7 cellular contexts compared by ENCODE assay signal in the genomic region with DNA sequence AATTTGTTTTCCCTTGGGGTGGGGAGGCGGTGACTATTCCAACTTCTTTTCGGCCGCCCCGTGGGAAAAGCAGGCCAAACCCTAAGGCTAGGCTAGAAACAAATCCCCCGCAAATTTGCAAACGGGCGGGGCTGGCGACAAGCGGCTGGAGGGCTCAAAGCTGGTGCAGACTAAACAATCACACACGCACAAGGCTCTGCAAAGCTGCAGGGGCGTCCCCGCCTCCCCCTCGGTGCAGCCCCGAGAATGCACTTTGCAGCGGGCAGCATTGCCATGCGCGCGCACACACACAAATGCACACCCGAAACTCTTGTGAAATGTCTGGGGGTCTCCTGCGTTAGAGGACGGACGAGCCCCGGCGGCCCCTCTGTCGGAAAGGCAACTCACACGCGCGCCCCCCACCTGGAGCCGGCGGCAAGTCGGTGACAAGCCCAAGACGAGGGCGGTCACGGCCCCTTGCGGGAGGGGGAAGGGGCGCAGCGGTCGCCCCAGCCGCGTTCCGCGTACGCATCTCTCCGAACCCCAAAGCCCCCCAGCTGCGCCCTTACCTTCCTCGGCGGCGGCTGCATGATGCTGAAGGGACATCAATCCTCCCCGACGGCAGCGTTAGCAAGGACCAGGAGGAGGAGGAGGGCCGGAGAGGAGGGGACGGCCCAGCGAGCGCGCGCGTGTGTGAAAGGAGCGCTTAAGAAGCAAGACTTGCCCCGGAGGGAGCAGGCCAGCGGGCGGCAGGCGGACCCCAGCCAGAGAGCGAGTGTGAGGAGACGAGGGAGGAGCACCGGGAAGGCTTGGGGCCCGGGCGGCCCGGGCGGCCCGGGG. TPM values are rescaled to one million over a fixed set of nuclear protein-coding genes. Genes with fewer than 3 reads are reported as not detected.
DNase-seq lines count a peak whose midpoint lies in the region; TF ChIP-seq lines count a peak whose summit lies in the region.

No MANE protein-coding gene starts in this region.

- POLR2A ChIA-PET in HEK293 (lab: Yijun Ruan, JAX), result interaction anchor here (1.0 to 1.9 kb wide), 3 partner anchors 15 to 348 kb away, joined by 3 to 6 read pairs (median 4); a partner anchor contains a TSS

- peaks cover 0 to 5% of the 10 kb centered on the region in 2 experiments; a peak in 2 of 3 replicates for H3K36me3 ChIP-seq in HEK293 (ENCODE audit: control insufficient read depth in 2 of 2, insufficient read depth in 1 of 2, low read length in 2 of 2)

- peak overlapping the region; percentile 78 for H3K27ac ChIP-seq in HEK293 (ENCODE audit: extremely low read depth, low read depth, low read length)

- intact Hi-C loops in lower leg skin (cut with DNase I; ENCODE audit: low total_unique reads), result no loop called here

- H3K4me3 ChIP-seq in GM12875 (ENCODE audit: low read depth, low read length) (peak overlapping the region; percentile 98), HEK293 (ENCODE audit: low read depth, low read length) (peak overlapping the region; percentile 93), lower leg skin (ENCODE audit: low read depth, poor library complexity, severe bottlenecking) (peak overlapping the region; percentile 91)

- WGBS in lower leg skin, 2 donors, result 0% methylated on average over 52 to 55 of the region's 71 CpGs

- TF ChIP-seq CTCF in GM12875 (IDR thresholded peaks at IDR 0.05; ENCODE audit: borderline replicate concordance, insufficient read depth, low read depth, low read length) (no peak), HEK293 (tag by site-specific recombination; IDR thresholded peaks at IDR 0.05) (peak; percentile 50; the same call in 1 of the 2 replicates), lower leg skin (IDR thresholded peaks at IDR 0.05) (no peak)

- DNase-seq in NCI-H1417 treated with DMSO at 0.1 percent for 48 hours (lab: John Stamatoyannopoulos, UW) (peak; percentile 22), dermis blood vessel endothelial cell (peak; percentile 80), lower leg skin (ENCODE audit: low spot score in 2 of 2) (peak; percentile 53 to 93)
- peak; percentile 34 to 40 for DNase-seq in activated CD4-positive, alpha-beta T cell treated with anti-CD3 and anti-CD28 coated beads for 4 hours
- peak in 2 of 3 experiments; percentile 27 to 46 for DNase-seq in stimulated activated CD4-positive, alpha-beta T cell treated with anti-CD3 and anti-CD28 coated beads, TNF-alpha, amount 100 ng/mL, for 24 hours (ENCODE audit: low read depth in 3 of 3)

- peaks cover 3% of the 10 kb centered on the region; the same call in 1 of the 2 replicates for H3K4me1 ChIP-seq in HEK293 (ENCODE audit: control insufficient read depth, insufficient read depth, low read length)

- no peaks in the 10 kb centered on the region for H3K9me3 ChIP-seq in HEK293 (ENCODE audit: control insufficient read depth, insufficient read depth, low read depth, low read length)

- no peak for TF ChIP-seq POLR2A in lower leg skin (IDR thresholded peaks at IDR 0.05)

- CTCF ChIA-PET in HEK293 (lab: Yijun Ruan, JAX), result interaction anchor here (0.8 to 1.7 kb wide), 5 partner anchors 26 to 332 kb away, joined by 3 to 7 read pairs (median 3); no protein-coding TSS in a partner anchor

TF ChIP-seq in HEK293, 187 proteins besides CTCF, POLR2A, EP300 and RAD21 (continues in another document):
- TF ChIP-seq, protein P1, sequence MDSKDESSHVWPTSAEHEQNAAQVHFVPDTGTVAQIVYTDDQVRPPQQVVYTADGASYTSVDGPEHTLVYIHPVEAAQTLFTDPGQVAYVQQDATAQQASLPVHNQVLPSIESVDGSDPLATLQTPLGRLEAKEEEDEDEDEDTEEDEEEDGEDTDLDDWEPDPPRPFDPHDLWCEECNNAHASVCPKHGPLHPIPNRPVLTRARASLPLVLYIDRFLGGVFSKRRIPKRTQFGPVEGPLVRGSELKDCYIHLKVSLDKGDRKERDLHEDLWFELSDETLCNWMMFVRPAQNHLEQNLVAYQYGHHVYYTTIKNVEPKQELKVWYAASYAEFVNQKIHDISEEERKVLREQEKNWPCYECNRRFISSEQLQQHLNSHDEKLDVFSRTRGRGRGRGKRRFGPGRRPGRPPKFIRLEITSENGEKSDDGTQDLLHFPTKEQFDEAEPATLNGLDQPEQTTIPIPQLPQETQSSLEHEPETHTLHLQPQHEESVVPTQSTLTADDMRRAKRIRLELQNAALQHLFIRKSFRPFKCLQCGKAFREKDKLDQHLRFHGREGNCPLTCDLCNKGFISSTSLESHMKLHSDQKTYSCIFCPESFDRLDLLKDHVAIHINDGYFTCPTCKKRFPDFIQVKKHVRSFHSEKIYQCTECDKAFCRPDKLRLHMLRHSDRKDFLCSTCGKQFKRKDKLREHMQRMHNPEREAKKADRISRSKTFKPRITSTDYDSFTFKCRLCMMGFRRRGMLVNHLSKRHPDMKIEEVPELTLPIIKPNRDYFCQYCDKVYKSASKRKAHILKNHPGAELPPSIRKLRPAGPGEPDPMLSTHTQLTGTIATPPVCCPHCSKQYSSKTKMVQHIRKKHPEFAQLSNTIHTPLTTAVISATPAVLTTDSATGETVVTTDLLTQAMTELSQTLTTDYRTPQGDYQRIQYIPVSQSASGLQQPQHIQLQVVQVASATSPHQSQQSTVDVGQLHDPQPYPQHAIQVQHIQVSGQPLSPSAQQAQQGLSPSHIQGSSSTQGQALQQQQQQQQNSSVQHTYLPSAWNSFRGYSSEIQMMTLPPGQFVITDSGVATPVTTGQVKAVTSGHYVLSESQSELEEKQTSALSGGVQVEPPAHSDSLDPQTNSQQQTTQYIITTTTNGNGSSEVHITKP (tag by site-specific recombination; IDR thresholded peaks at IDR 0.05), result peak; percentile 52; the same call in 1 of the 2 replicates
- peak; percentile 96 for TF ChIP-seq ZNF777 (tag by site-specific recombination; IDR thresholded peaks at IDR 0.05; ENCODE audit: borderline replicate concordance)
- TF ChIP-seq, protein P2, sequence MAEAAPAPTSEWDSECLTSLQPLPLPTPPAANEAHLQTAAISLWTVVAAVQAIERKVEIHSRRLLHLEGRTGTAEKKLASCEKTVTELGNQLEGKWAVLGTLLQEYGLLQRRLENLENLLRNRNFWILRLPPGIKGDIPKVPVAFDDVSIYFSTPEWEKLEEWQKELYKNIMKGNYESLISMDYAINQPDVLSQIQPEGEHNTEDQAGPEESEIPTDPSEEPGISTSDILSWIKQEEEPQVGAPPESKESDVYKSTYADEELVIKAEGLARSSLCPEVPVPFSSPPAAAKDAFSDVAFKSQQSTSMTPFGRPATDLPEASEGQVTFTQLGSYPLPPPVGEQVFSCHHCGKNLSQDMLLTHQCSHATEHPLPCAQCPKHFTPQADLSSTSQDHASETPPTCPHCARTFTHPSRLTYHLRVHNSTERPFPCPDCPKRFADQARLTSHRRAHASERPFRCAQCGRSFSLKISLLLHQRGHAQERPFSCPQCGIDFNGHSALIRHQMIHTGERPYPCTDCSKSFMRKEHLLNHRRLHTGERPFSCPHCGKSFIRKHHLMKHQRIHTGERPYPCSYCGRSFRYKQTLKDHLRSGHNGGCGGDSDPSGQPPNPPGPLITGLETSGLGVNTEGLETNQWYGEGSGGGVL (tag by site-specific recombination; IDR thresholded peaks at IDR 0.05), result peak; percentile 80
- TF ChIP-seq, protein P3, sequence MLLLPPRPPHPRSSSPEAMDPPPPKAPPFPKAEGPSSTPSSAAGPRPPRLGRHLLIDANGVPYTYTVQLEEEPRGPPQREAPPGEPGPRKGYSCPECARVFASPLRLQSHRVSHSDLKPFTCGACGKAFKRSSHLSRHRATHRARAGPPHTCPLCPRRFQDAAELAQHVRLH (tag by site-specific recombination; IDR thresholded peaks at IDR 0.05), result no peak
- TF ChIP-seq, protein P4, sequence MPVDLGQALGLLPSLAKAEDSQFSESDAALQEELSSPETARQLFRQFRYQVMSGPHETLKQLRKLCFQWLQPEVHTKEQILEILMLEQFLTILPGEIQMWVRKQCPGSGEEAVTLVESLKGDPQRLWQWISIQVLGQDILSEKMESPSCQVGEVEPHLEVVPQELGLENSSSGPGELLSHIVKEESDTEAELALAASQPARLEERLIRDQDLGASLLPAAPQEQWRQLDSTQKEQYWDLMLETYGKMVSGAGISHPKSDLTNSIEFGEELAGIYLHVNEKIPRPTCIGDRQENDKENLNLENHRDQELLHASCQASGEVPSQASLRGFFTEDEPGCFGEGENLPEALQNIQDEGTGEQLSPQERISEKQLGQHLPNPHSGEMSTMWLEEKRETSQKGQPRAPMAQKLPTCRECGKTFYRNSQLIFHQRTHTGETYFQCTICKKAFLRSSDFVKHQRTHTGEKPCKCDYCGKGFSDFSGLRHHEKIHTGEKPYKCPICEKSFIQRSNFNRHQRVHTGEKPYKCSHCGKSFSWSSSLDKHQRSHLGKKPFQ (tag by site-specific recombination; IDR thresholded peaks at IDR 0.05), result no peak
- TF ChIP-seq ZNF596 (tag by site-specific recombination; IDR thresholded peaks at IDR 0.05), result peak; percentile 3; the same call in 1 of the 2 replicates
- TF ChIP-seq, protein P5, sequence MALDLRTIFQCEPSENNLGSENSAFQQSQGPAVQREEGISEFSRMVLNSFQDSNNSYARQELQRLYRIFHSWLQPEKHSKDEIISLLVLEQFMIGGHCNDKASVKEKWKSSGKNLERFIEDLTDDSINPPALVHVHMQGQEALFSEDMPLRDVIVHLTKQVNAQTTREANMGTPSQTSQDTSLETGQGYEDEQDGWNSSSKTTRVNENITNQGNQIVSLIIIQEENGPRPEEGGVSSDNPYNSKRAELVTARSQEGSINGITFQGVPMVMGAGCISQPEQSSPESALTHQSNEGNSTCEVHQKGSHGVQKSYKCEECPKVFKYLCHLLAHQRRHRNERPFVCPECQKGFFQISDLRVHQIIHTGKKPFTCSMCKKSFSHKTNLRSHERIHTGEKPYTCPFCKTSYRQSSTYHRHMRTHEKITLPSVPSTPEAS (tag by site-specific recombination; IDR thresholded peaks at IDR 0.05), result peak; percentile 56; the same call in 1 of the 2 replicates
- TF ChIP-seq ZFHX2 (tag by site-specific recombination; conservative IDR thresholded peaks at IDR 0.05), result peak; percentile 52
- no peak for TF ChIP-seq ZNF174 (tag by site-specific recombination; IDR thresholded peaks at IDR 0.05)
- TF ChIP-seq GLIS1 (tag by site-specific recombination; IDR thresholded peaks at IDR 0.05), result peak; percentile 82

RNA-seq across cellular contexts. Expression of a gene that starts 0.6 kb away (rescaled TPM):
- total RNA-seq in dermis blood vessel endothelial cell (18.0 and 27.6 TPM in 2 replicates), lower leg skin (10 to 100 TPM in 1 of 4 donors, 1 to 10 TPM in 3; 6.7 to 14.7 (median 8.5) TPM)

Comparison
In these comparisons a context has a peak if more than half of its experiments do, and no peak if none do; other contexts are left out.
1. Peak in every context shown above with its lines: DNase-seq, H3K4me3 ChIP-seq and H3K27ac ChIP-seq.
2. DNase-seq: peak in every context shown above with its lines; median percentile 80 in dermis blood vessel endothelial cell; 73 in lower leg skin; 37 in activated CD4-positive, alpha-beta T cell treated with anti-CD3 and anti-CD28 coated beads for 4 hours; 36 in stimulated activated CD4-positive, alpha-beta T cell treated with anti-CD3 and anti-CD28 coated beads, TNF-alpha, amount 100 ng/mL, for 24 hours; 22 in NCI-H1417 treated with DMSO at 0.1 percent for 48 hours.